Comparison of ENCODE assay signal across 15 cellular contexts in genomic region chr15:99571299-99571698, GRCh38. TPM values are rescaled to one million over a fixed set of nuclear protein-coding genes. Genes with fewer than 3 reads are reported as not detected.
A peak's percentile ranks its signal among the peaks of the same experiment; 100 is the strongest.
DNase-seq lines count a peak whose midpoint lies in the region; ATAC-seq and TF ChIP-seq lines count a peak whose summit lies in the region.
"Had no signal": no experiment of that assay in that cellular context is flagged by ENCODE, and none has a peak within 500 bp of the region (broad histone marks: within the 10 kb centered on the region; RNA-seq: fewer than 3 reads in every experiment).

No MANE protein-coding gene starts in this region.

- H3K4me3 Mint-ChIP-seq in activated CD4-positive, alpha-beta T cell treated with anti-CD3 and anti-CD28 coated beads for 36 hours = no peak overlapping the region
- H3K4me3 Mint-ChIP-seq in IgD-negative memory B cell (peak overlapping the region in 2 of 4 donors; percentile 6 to 38), Caco-2 (ENCODE audit: unreplicated experiment) (no peak overlapping the region)

- BruUV-seq in Caco-2 (replicated peaks; lab: Mats Ljungman, UMichigan) = no TSS peak

- H3K4me3 ChIP-seq in psoas muscle = no peak overlapping the region
- H3K4me3 ChIP-seq in Caco-2 (ENCODE audit: low read depth, low read length) = no peak overlapping the region
- H3K4me3 ChIP-seq: HAP-1 had no signal

- ATAC-seq in activated CD4-positive, alpha-beta T cell treated with anti-CD3 and anti-CD28 coated beads for 36 hours = peak; percentile 23
- ATAC-seq in GM21367 (IDR thresholded peaks at IDR 0.05; ENCODE audit: unreplicated experiment) = peak; percentile 36
- ATAC-seq in psoas muscle = no peak
- ATAC-seq: Panc1 had no signal

- no peaks in the 10 kb centered on the region for H3K9me3 Mint-ChIP-seq in activated CD4-positive, alpha-beta T cell treated with anti-CD3 and anti-CD28 coated beads for 36 hours (ENCODE audit: low read depth)
- H3K9me3 Mint-ChIP-seq in IgD-negative memory B cell = no peaks in the 10 kb centered on the region
- no peaks in the 10 kb centered on the region for H3K9me3 Mint-ChIP-seq in Caco-2 (ENCODE audit: unreplicated experiment)
- H3K9me3 Mint-ChIP-seq: CD4-positive, alpha-beta memory T cell had no signal

- no peak overlapping the region for H3K27ac Mint-ChIP-seq in activated CD4-positive, alpha-beta T cell treated with anti-CD3 and anti-CD28 coated beads for 36 hours
- H3K27ac Mint-ChIP-seq in IgD-negative memory B cell (peak overlapping the region in 2 of 3 donors; percentile 40 to 51), Caco-2 (ENCODE audit: unreplicated experiment) (no peak overlapping the region)

- peaks cover 2% of the 10 kb centered on the region for H3K36me3 Mint-ChIP-seq in activated CD4-positive, alpha-beta T cell treated with anti-CD3 and anti-CD28 coated beads for 36 hours (ENCODE audit: low read depth)
- H3K36me3 Mint-ChIP-seq in IgD-negative memory B cell = no peaks in the 10 kb centered on the region
- no peaks in the 10 kb centered on the region for H3K36me3 Mint-ChIP-seq in Caco-2 (ENCODE audit: insufficient read depth, unreplicated experiment)

- POLR2A ChIA-PET in activated CD4-positive, alpha-beta T cell treated with anti-CD3 and anti-CD28 coated beads for 36 hours (lab: Charles Lee) = no interaction called here
- POLR2A ChIA-PET in Caco-2 (lab: Charles Lee) = no interaction called here

- no peaks in the 10 kb centered on the region for H3K36me3 ChIP-seq in psoas muscle (ENCODE audit: insufficient read depth in 1 of 2, low read depth in 1 of 2)
- H3K36me3 ChIP-seq in Caco-2 (ENCODE audit: control insufficient read depth, insufficient read depth, low read length) = no peaks in the 10 kb centered on the region

- H3K27me3 ChIP-seq in psoas muscle (ENCODE audit: insufficient read depth in 3 of 3, low read length in 2 of 3) = no peaks in the 10 kb centered on the region
- H3K27me3 ChIP-seq in Caco-2 (replicated peaks; ENCODE audit: control insufficient read depth, insufficient read depth, low read length) = no peaks in the 10 kb centered on the region

- TF ChIP-seq CTCF in psoas muscle (IDR thresholded peaks at IDR 0.05) (no peak), Caco-2 (IDR thresholded peaks at IDR 0.05; ENCODE audit: insufficient read depth in 1 of 2, low read depth in 1 of 2, low read length in 1 of 2, severe bottlenecking in 1 of 2, unreplicated experiment in 1 of 2) (no peak)

- no peaks in the 10 kb centered on the region for H3K27me3 Mint-ChIP-seq in activated CD4-positive, alpha-beta T cell treated with anti-CD3 and anti-CD28 coated beads for 36 hours
- no peaks in the 10 kb centered on the region for H3K27me3 Mint-ChIP-seq in IgD-negative memory B cell
- H3K27me3 Mint-ChIP-seq in Caco-2 (ENCODE audit: insufficient read depth, unreplicated experiment) = no peaks in the 10 kb centered on the region
- H3K27me3 Mint-ChIP-seq: CD4-positive, alpha-beta memory T cell had no signal

- H3K9me3 ChIP-seq in psoas muscle (no peaks in the 10 kb centered on the region), Caco-2 (no peaks in the 10 kb centered on the region)
- H3K9me3 ChIP-seq: HAP-1 had no signal

- H3K4me1 Mint-ChIP-seq in activated CD4-positive, alpha-beta T cell treated with anti-CD3 and anti-CD28 coated beads for 36 hours = peaks cover 45% of the 10 kb centered on the region
- H3K4me1 Mint-ChIP-seq in IgD-negative memory B cell (peaks cover 47 to 62% (median 56%) of the 10 kb centered on the region in 3 donors), Caco-2 (ENCODE audit: low read depth, unreplicated experiment) (peaks cover 12% of the 10 kb centered on the region)

- peak overlapping the region; percentile 5 for H3K27ac ChIP-seq in psoas muscle

- intact Hi-C loops in activated CD4-positive, alpha-beta T cell treated with anti-CD3 and anti-CD28 coated beads for 36 hours (cut with DNase I, micrococcal nuclease) = no loop called here
- intact Hi-C loops in psoas muscle (cut with DNase I) = loop anchor here in 1 of 2 donors (5.0 kb wide), 1 partner anchor 41 kb away; no protein-coding TSS in a partner anchor
- intact Hi-C loops in Caco-2 (cut with micrococcal nuclease; ENCODE audit: unreplicated experiment) = no loop called here

- CTCF ChIA-PET in activated CD4-positive, alpha-beta T cell treated with anti-CD3 and anti-CD28 coated beads for 36 hours (lab: Charles Lee) = interaction anchor here (1.3 to 1.8 kb wide), 3 partner anchors 11 to 298 kb away, joined by 3 to 4 read pairs (median 4); no protein-coding TSS in a partner anchor
- CTCF ChIA-PET in Caco-2 (lab: Charles Lee) = no interaction called here

- DNase-seq in activated CD4-positive, alpha-beta T cell treated with anti-CD3 and anti-CD28 coated beads for 36 hours = no peak
- no peak for DNase-seq in activated CD4-positive, alpha-beta T cell treated with anti-CD3 and anti-CD28 coated beads for 1 hour
- DNase-seq in psoas muscle (no peak), iPS-NIHi7 (ENCODE audit: extremely low spot score) (no peak), epidermal melanocyte (ENCODE audit: insufficient read length, low spot score) (no peak), Caco-2 (no peak)
- DNase-seq: 8988T; CD4-positive, alpha-beta memory T cell; DMS79; KG1; NCI-H524 had no signal

- 78 to 88% (median 80%) methylated on average over 3 of the region's 3 CpGs for WGBS in psoas muscle, 3 donors

- H3K4me1 ChIP-seq in psoas muscle (peaks cover 53% of the 10 kb centered on the region), Caco-2 (peaks cover 3% of the 10 kb centered on the region; the same call in 1 of the 2 replicates)

RNA-seq across cellular contexts. Expression of gene MEF2A, which starts 5.5 kb away (rescaled TPM):
- 10 to 100 TPM; 16.5 to 20.9 TPM for total RNA-seq in activated CD4-positive, alpha-beta T cell treated with anti-CD3 and anti-CD28 coated beads for 36 hours
- polyA plus RNA-seq in IgD-negative memory B cell (53.9 TPM), psoas muscle (10 to 100 TPM; 17.1 to 52.6 (median 21.0) TPM)
- total RNA-seq in psoas muscle (10 to 100 TPM; 63.9 to 92.6 (median 70.3) TPM), Caco-2 (2022) (19.5 and 19.6 TPM in 2 replicates)

Comparison
In these comparisons a context has a peak if more than half of its experiments do, and no peak if none do; other contexts are left out.
1. ATAC-seq: peak in activated CD4-positive, alpha-beta T cell treated with anti-CD3 and anti-CD28 coated beads for 36 hours (single experiment) and GM21367 (single experiment); none in psoas muscle (0 of 4).
2. H3K27ac Mint-ChIP-seq: peak in IgD-negative memory B cell (2 of 3); none in activated CD4-positive, alpha-beta T cell treated with anti-CD3 and anti-CD28 coated beads for 36 hours (single experiment) and Caco-2 (single experiment).